ENCODE assay signal across 1 cellular context in genomic region chr15:90994417-90995311, GRCh38.
TF ChIP-seq lines count a peak whose summit lies in the region.

Gene PRC1, minus strand, starts transcription at chr15:90994535. Its CDS starts 118 bp downstream, at chr15:90994417.

TF ChIP-seq in K562, 482 proteins besides CTCF, POLR2A, EP300 and RAD21 (continued from another document and continues in another):
- TF ChIP-seq, protein P1, sequence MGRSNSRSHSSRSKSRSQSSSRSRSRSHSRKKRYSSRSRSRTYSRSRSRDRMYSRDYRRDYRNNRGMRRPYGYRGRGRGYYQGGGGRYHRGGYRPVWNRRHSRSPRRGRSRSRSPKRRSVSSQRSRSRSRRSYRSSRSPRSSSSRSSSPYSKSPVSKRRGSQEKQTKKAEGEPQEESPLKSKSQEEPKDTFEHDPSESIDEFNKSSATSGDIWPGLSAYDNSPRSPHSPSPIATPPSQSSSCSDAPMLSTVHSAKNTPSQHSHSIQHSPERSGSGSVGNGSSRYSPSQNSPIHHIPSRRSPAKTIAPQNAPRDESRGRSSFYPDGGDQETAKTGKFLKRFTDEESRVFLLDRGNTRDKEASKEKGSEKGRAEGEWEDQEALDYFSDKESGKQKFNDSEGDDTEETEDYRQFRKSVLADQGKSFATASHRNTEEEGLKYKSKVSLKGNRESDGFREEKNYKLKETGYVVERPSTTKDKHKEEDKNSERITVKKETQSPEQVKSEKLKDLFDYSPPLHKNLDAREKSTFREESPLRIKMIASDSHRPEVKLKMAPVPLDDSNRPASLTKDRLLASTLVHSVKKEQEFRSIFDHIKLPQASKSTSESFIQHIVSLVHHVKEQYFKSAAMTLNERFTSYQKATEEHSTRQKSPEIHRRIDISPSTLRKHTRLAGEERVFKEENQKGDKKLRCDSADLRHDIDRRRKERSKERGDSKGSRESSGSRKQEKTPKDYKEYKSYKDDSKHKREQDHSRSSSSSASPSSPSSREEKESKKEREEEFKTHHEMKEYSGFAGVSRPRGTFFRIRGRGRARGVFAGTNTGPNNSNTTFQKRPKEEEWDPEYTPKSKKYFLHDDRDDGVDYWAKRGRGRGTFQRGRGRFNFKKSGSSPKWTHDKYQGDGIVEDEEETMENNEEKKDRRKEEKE (IDR thresholded peaks at IDR 0.05; ENCODE audit: borderline replicate concordance in 1 of 2, control insufficient read depth in 1 of 2, low read depth in 2 of 2, low read length in 1 of 2) = no peak
- TF ChIP-seq SNAPC5 (CRISPR knock-in tag; IDR thresholded peaks at IDR 0.05) (no peak), ZNF121 (CRISPR knock-in tag; conservative IDR thresholded peaks at IDR 0.05) (no peak), SIN3A (IDR thresholded peaks at IDR 0.05; ENCODE audit: borderline replicate concordance in 2 of 2, control insufficient read depth in 1 of 2, low read depth in 2 of 2, low read length in 2 of 2) (no peak; a peak in 1 of 4 replicates), ZBED1 (IDR thresholded peaks at IDR 0.05) (peak; percentile 21), ZNF24 (IDR thresholded peaks at IDR 0.05) (no peak), GABPA (tag; conservative IDR thresholded peaks at IDR 0.05; ENCODE audit: low read depth) (no peak; the same call in 1 of the 2 replicates), ZNF280A (IDR thresholded peaks at IDR 0.05; ENCODE audit: low read depth, partially characterized antibody) (no peak), MEF2D (tag; conservative IDR thresholded peaks at IDR 0.05; ENCODE audit: low read depth) (no peak), CEBPG (CRISPR knock-in tag; IDR thresholded peaks at IDR 0.05) (peak; percentile 82), CEBPG (tag; conservative IDR thresholded peaks at IDR 0.05 in 1 of 2, IDR thresholded peaks at IDR 0.05 in 1 of 2) (peak in 1 of 2 experiments; percentile 55; a peak in 1 of 4 replicates), CHD4 (IDR thresholded peaks at IDR 0.05; ENCODE audit: insufficient read depth, insufficient replicate concordance, low read depth, low read length, poor library complexity, severe bottlenecking) (no peak), CBFA2T3 (IDR thresholded peaks at IDR 0.05) (no peak), HMGN3 (IDR thresholded peaks at IDR 0.05; ENCODE audit: borderline replicate concordance, extremely low read depth, insufficient read length, low read depth, low read length) (peak; percentile 94), SOX6 (IDR thresholded peaks at IDR 0.05) (peak; percentile 35; the same call in 1 of the 2 replicates), NBN (IDR thresholded peaks at IDR 0.05; ENCODE audit: low read depth) (peak; percentile 99), ZNF551 (CRISPR knock-in tag; IDR thresholded peaks at IDR 0.05) (no peak), ZNF23 (CRISPR knock-in tag; IDR thresholded peaks at IDR 0.05) (no peak), ZFP30 (CRISPR knock-in tag; IDR thresholded peaks at IDR 0.05; ENCODE audit: borderline replicate concordance) (no peak), E2F1 (CRISPR knock-in tag; IDR thresholded peaks at IDR 0.05) (peak; percentile 97), DACH1 (IDR thresholded peaks at IDR 0.05; ENCODE audit: partially characterized antibody) (no peak), ZNF445 (CRISPR knock-in tag; IDR thresholded peaks at IDR 0.05; ENCODE audit: low read depth) (no peak), BRD9 (IDR thresholded peaks at IDR 0.05; ENCODE audit: low read depth, partially characterized antibody) (no peak), SMC3 (conservative IDR thresholded peaks at IDR 0.05; ENCODE audit: insufficient read depth, low read depth, low read length) (no peak), EHMT2 (IDR thresholded peaks at IDR 0.05) (no peak), GTF2E2 (tag; IDR thresholded peaks at IDR 0.05) (no peak), CBFB (CRISPR knock-in tag; IDR thresholded peaks at IDR 0.05) (no peak), ZNF583 (CRISPR knock-in tag; IDR thresholded peaks at IDR 0.05) (no peak), POLR2H (tag; IDR thresholded peaks at IDR 0.05; ENCODE audit: low read depth) (peak; percentile 92), TEAD4 (IDR thresholded peaks at IDR 0.05; ENCODE audit: low read length) (peak; percentile 31; the same call in 1 of the 2 replicates), TEAD4 (CRISPR knock-in tag; IDR thresholded peaks at IDR 0.05; ENCODE audit: borderline replicate concordance) (no peak), ZNF764 (CRISPR knock-in tag; IDR thresholded peaks at IDR 0.05; ENCODE audit: low read depth) (no peak), CBX8 (IDR thresholded peaks at IDR 0.05; ENCODE audit: borderline replicate concordance, extremely low read depth, low read depth, low read length, poor library complexity, severe bottlenecking) (no peak), MTA1 (IDR thresholded peaks at IDR 0.05; ENCODE audit: borderline replicate concordance) (peak; percentile 97), ZNF212 (CRISPR knock-in tag; IDR thresholded peaks at IDR 0.05) (no peak), KLF10 (CRISPR knock-in tag; IDR thresholded peaks at IDR 0.05) (no peak), KLF13 (tag; IDR thresholded peaks at IDR 0.05; ENCODE audit: borderline replicate concordance, low read depth) (0 out of 2 replicates have a peak, but pooled peaks have one; percentile 3), ZKSCAN1 (IDR thresholded peaks at IDR 0.05; ENCODE audit: low read depth, low read length) (peak; percentile 71), KLF16 (IDR thresholded peaks at IDR 0.05) (no peak), ATF1 (CRISPR knock-in tag; IDR thresholded peaks at IDR 0.05) (peak; percentile 88), ATF1 (tag; IDR thresholded peaks at IDR 0.05) (peak; percentile 99), HDGF (IDR thresholded peaks at IDR 0.05) (no peak), POLR3G (IDR thresholded peaks at IDR 0.05; ENCODE audit: extremely low read depth, insufficient read length, insufficient replicate concordance) (no peak), GTF2A2 (tag; IDR thresholded peaks at IDR 0.05) (no peak), NEUROD1 (IDR thresholded peaks at IDR 0.05; ENCODE audit: borderline replicate concordance, low read depth, low read length, partially characterized antibody) (peak; percentile 54), ETS1 (conservative IDR thresholded peaks at IDR 0.05; ENCODE audit: control insufficient read depth, low read depth, low read length) (peak; percentile 58; the same call in 1 of the 2 replicates), BHLHE40 (IDR thresholded peaks at IDR 0.05; ENCODE audit: low read length) (no peak), ILF3 (IDR thresholded peaks at IDR 0.05; ENCODE audit: borderline replicate concordance) (no peak), RBM39 (optimal IDR thresholded peaks at IDR 0.05; ENCODE audit: low read depth, low read length) (no peak)
- TF ChIP-seq, protein P2, sequence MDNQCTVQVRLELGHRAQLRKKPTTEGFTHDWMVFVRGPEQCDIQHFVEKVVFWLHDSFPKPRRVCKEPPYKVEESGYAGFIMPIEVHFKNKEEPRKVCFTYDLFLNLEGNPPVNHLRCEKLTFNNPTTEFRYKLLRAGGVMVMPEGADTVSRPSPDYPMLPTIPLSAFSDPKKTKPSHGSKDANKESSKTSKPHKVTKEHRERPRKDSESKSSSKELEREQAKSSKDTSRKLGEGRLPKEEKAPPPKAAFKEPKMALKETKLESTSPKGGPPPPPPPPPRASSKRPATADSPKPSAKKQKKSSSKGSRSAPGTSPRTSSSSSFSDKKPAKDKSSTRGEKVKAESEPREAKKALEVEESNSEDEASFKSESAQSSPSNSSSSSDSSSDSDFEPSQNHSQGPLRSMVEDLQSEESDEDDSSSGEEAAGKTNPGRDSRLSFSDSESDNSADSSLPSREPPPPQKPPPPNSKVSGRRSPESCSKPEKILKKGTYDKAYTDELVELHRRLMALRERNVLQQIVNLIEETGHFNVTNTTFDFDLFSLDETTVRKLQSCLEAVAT (IDR thresholded peaks at IDR 0.05) = peak in 1 of 2 experiments; percentile 44; a peak in 3 of 4 replicates
- TF ChIP-seq, protein P3, sequence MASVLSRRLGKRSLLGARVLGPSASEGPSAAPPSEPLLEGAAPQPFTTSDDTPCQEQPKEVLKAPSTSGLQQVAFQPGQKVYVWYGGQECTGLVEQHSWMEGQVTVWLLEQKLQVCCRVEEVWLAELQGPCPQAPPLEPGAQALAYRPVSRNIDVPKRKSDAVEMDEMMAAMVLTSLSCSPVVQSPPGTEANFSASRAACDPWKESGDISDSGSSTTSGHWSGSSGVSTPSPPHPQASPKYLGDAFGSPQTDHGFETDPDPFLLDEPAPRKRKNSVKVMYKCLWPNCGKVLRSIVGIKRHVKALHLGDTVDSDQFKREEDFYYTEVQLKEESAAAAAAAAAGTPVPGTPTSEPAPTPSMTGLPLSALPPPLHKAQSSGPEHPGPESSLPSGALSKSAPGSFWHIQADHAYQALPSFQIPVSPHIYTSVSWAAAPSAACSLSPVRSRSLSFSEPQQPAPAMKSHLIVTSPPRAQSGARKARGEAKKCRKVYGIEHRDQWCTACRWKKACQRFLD (CRISPR knock-in tag; IDR thresholded peaks at IDR 0.05) = no peak; the same call in 1 of the 2 replicates
- TF ChIP-seq, protein P4, sequence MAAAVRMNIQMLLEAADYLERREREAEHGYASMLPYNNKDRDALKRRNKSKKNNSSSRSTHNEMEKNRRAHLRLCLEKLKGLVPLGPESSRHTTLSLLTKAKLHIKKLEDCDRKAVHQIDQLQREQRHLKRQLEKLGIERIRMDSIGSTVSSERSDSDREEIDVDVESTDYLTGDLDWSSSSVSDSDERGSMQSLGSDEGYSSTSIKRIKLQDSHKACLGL (CRISPR knock-in tag; IDR thresholded peaks at IDR 0.05; ENCODE audit: borderline replicate concordance, poor library complexity, severe bottlenecking) = no peak
- TF ChIP-seq, protein P5, sequence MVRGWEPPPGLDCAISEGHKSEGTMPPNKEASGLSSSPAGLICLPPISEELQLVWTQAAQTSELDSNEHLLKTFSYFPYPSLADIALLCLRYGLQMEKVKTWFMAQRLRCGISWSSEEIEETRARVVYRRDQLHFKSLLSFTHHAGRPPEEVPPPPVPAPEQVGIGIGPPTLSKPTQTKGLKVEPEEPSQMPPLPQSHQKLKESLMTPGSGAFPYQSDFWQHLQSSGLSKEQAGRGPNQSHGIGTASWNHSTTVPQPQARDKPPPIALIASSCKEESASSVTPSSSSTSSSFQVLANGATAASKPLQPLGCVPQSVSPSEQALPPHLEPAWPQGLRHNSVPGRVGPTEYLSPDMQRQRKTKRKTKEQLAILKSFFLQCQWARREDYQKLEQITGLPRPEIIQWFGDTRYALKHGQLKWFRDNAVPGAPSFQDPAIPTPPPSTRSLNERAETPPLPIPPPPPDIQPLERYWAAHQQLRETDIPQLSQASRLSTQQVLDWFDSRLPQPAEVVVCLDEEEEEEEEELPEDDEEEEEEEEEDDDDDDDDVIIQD (CRISPR knock-in tag; IDR thresholded peaks at IDR 0.05) = no peak
